28 cellular contexts compared by ENCODE assay signal in genomic region chr5:24681106-24681505, GRCh38. TPM values are rescaled to one million over a fixed set of nuclear protein-coding genes. Genes with fewer than 3 reads are reported as not detected.
"Had no signal": no experiment of that assay in that cellular context is flagged by ENCODE, and none has a peak within 500 bp of the region (broad histone marks: within the 10 kb centered on the region; RNA-seq: fewer than 3 reads in every experiment).

No MANE protein-coding gene starts in this region.

- H3K4me3 Mint-ChIP-seq: mesothelial cell of epicardium; natural killer cell; nephron progenitor cell; neural progenitor cell; stimulated activated naive B cell treated with anti-CD40 and anti-IgM and Interleukin-4, amounts not matched to agents 10 μg/mL and 1 μg/mL and 100 μg/mL, for 72 hours had no signal

- H3K4me1 Mint-ChIP-seq: mesothelial cell of epicardium; naive B cell; natural killer cell; nephron progenitor cell; neural progenitor cell; stimulated activated naive B cell treated with anti-CD40 and anti-IgM and Interleukin-4, amounts not matched to agents 10 μg/mL and 1 μg/mL and 100 μg/mL, for 72 hours had no signal

- H3K4me3 ChIP-seq: left ventricle myocardium inferior, lung, neural progenitor cell, ovary, right atrium auricular region, right lobe of liver, smooth muscle cell, stomach, testis, thyroid gland, transverse colon, upper lobe of left lung, vagina had no signal

- DNase-seq: islet precursor cell; left ventricle myocardium inferior; mesendoderm; naive B cell; natural killer cell; nephron progenitor cell; occipital lobe; ovary; right lobe of liver; stimulated activated CD4-positive, alpha-beta T cell treated with anti-CD3 and anti-CD28 coated beads, Interleukin-1b, Interleukin-23, amount 100 ng/mL, for 48 hours; stimulated activated CD4-positive, alpha-beta T cell treated with anti-CD3 and anti-CD28 coated beads, Interleukin-2, amount 100 ng/mL, for 48 hours; stimulated activated CD4-positive, alpha-beta T cell treated with anti-CD3 and anti-CD28 coated beads, Interleukin-4, amount 100 ng/mL, for 4 hours; stimulated activated CD8-positive, alpha-beta memory T cell treated with anti-CD3 and anti-CD28 coated beads, Interleukin-4, amount 100 ng/mL, for 48 hours; stimulated activated naive B cell treated with anti-CD40 and anti-IgM and Interleukin-4, amounts not matched to agents 10 μg/mL and 1 μg/mL and 100 μg/mL, for 72 hours; stimulated activated naive CD8-positive, alpha-beta T cell treated with anti-CD3 and anti-CD28 coated beads, Interleukin-15, Interleukin-2, amounts not matched to agents 100 U/mL and 50 U/mL, for 24 hours; stomach; testis; thyroid gland; transverse colon; upper lobe of left lung had no signal

- H3K27ac Mint-ChIP-seq: mesothelial cell of epicardium; naive B cell; natural killer cell; nephron progenitor cell; neural progenitor cell; progenitor cell of endocrine pancreas; stimulated activated naive B cell treated with anti-CD40 and anti-IgM and Interleukin-4, amounts not matched to agents 10 μg/mL and 1 μg/mL and 100 μg/mL, for 72 hours had no signal

- ATAC-seq: natural killer cell; right lobe of liver; stimulated activated naive B cell treated with anti-CD40 and anti-IgM and Interleukin-4, amounts not matched to agents 10 μg/mL and 1 μg/mL and 100 μg/mL, for 72 hours; stimulated activated naive CD8-positive, alpha-beta T cell treated with anti-CD3 and anti-CD28 coated beads, Interleukin-15, Interleukin-2, amounts not matched to agents 100 U/mL and 50 U/mL, for 24 hours had no signal

- H3K36me3 Mint-ChIP-seq: naive B cell; natural killer cell; stimulated activated naive B cell treated with anti-CD40 and anti-IgM and Interleukin-4, amounts not matched to agents 10 μg/mL and 1 μg/mL and 100 μg/mL, for 72 hours had no signal

- H3K27me3 Mint-ChIP-seq: naive B cell; progenitor cell of endocrine pancreas; stimulated activated naive B cell treated with anti-CD40 and anti-IgM and Interleukin-4, amounts not matched to agents 10 μg/mL and 1 μg/mL and 100 μg/mL, for 72 hours had no signal

- H3K9me3 ChIP-seq: neutrophil, ovary, right atrium auricular region, testis, thyroid gland, vagina had no signal

RNA-seq across cellular contexts. Expression of gene CDH10, which starts 36.3 kb away (rescaled TPM):
- total RNA-seq: left ventricle myocardium inferior, natural killer cell, right lobe of liver, thyroid gland had no signal
